ENCODE assay signal across 8 cellular contexts in genomic region chr14:23070262-23071129, GRCh38. TPM values are rescaled to one million over a fixed set of nuclear protein-coding genes. Genes with fewer than 3 reads are reported as not detected.
DNase-seq lines count a peak whose midpoint lies in the region; ATAC-seq and TF ChIP-seq lines count a peak whose summit lies in the region.

No MANE protein-coding gene starts in this region.

- no peak for TF ChIP-seq POLR2A in Peyer's patch (IDR thresholded peaks at IDR 0.05)

- H3K4ac ChIP-seq in trophoblast cell (ENCODE audit: low read depth, low read length): peak overlapping the region; percentile 12

- H2AK5ac ChIP-seq in trophoblast cell (ENCODE audit: low read length): peak overlapping the region; percentile 1

- WGBS in trophoblast cell (ENCODE audit: extremely low coverage, insufficient coverage, insufficient read length): 100% methylated on average over 1 of the region's 10 CpGs

- no peak overlapping the region for H3K23ac ChIP-seq in trophoblast cell (ENCODE audit: low read length)

- peak overlapping the region; percentile 36 for H4K91ac ChIP-seq in trophoblast cell (ENCODE audit: low read depth, low read length)

- H2AFZ ChIP-seq in DND-41 (ENCODE audit: low read depth, low read length) (no peak overlapping the region), trophoblast cell (ENCODE audit: insufficient read depth, low read length, poor library complexity) (no peak overlapping the region)

- no peak overlapping the region for H4K12ac ChIP-seq in trophoblast cell (ENCODE audit: low read depth, low read length)

- peak overlapping the region; percentile 73 to 75 for H3K4me3 ChIP-seq in DND-41 (ENCODE audit: low read depth in 1 of 2, low read length in 2 of 2)
- H3K4me3 ChIP-seq in Peyer's patch: peak overlapping the region; percentile 46 to 75 (median 64)
- H3K4me3 ChIP-seq in epithelial cell of esophagus (ENCODE audit: low read length): peak overlapping the region; percentile 92
- H3K4me3 ChIP-seq in trophoblast cell (ENCODE audit: low read depth, low read length): peak overlapping the region; percentile 63

- H4K20me1 ChIP-seq in DND-41 (ENCODE audit: insufficient read depth, low read length): peaks cover 38% of the 10 kb centered on the region

- peak overlapping the region; percentile 40 for H4K8ac ChIP-seq in trophoblast cell (ENCODE audit: low read depth, low read length)

- no peak for ATAC-seq in DND-41 (ENCODE audit: insufficient read depth, low read depth)
- no peak for ATAC-seq in activated CD4-positive, CD25-positive, alpha-beta regulatory T cell treated with anti-CD3 and anti-CD28 coated beads, Interleukin-2, amount 50 U/mL, for 24 hours

- H3K9ac ChIP-seq in DND-41 (ENCODE audit: low read depth, low read length) (peak overlapping the region; percentile 70), trophoblast cell (ENCODE audit: low read length) (peak overlapping the region; percentile 81)

- peak overlapping the region; percentile 22 for H3K14ac ChIP-seq in trophoblast cell (ENCODE audit: low read length)

- peaks cover 10% of the 10 kb centered on the region for H3K79me1 ChIP-seq in trophoblast cell (ENCODE audit: low read length)

- no peak overlapping the region for H3K18ac ChIP-seq in trophoblast cell (ENCODE audit: low read length)

- H3K27ac ChIP-seq in DND-41 (ENCODE audit: low read length) (peak overlapping the region; percentile 78), Peyer's patch (peak overlapping the region in 2 of 4 donors; percentile 62 to 68), trophoblast cell (ENCODE audit: low read depth, low read length) (peak overlapping the region; percentile 78)

- peaks cover 57% of the 10 kb centered on the region for H3K79me2 ChIP-seq in DND-41 (ENCODE audit: insufficient read depth, low read length)
- H3K79me2 ChIP-seq in trophoblast cell (ENCODE audit: control insufficient read depth, insufficient read depth, low read length, poor library complexity): peaks cover 14% of the 10 kb centered on the region

- H3K4me2 ChIP-seq in DND-41 (ENCODE audit: insufficient read depth, low read length) (peak overlapping the region; percentile 92), trophoblast cell (ENCODE audit: low read length) (peak overlapping the region; percentile 64)

- peaks cover 40% of the 10 kb centered on the region for H3K4me1 ChIP-seq in DND-41 (ENCODE audit: insufficient read depth, low read length)
- H3K4me1 ChIP-seq in Peyer's patch: peaks cover 0 to 34% (median 7%) of the 10 kb centered on the region in 4 donors
- H3K4me1 ChIP-seq in trophoblast cell (ENCODE audit: control insufficient read depth in 1 of 2, insufficient read depth in 2 of 2, low read length in 2 of 2): peaks cover 13% of the 10 kb centered on the region in 2 experiments

- peaks cover 66% of the 10 kb centered on the region for H3K36me3 ChIP-seq in DND-41 (ENCODE audit: insufficient read depth, low read length)
- H3K36me3 ChIP-seq in Peyer's patch: peaks cover 0 to 65% (median 2%) of the 10 kb centered on the region in 3 donors
- peaks cover 27 to 51% of the 10 kb centered on the region in 2 experiments for H3K36me3 ChIP-seq in trophoblast cell (ENCODE audit: control insufficient read depth in 1 of 2, insufficient read depth in 2 of 2, low read length in 2 of 2)

- DNase-seq in DND-41: no peak
- peak in 2 of 3 donors; percentile 12 to 24 for DNase-seq in Peyer's patch
- no peak for DNase-seq in epithelial cell of esophagus (ENCODE audit: low read depth)
- DNase-seq in trophoblast cell: peak in 1 of 2 donors; percentile 18
- DNase-seq in NCI-H2227 (lab: John Stamatoyannopoulos, UW; ENCODE audit: unreplicated experiment): no peak
- DNase-seq in NCI-H82 treated with DMSO at 0.1 percent for 48 hours (lab: John Stamatoyannopoulos, UW; ENCODE audit: unreplicated experiment): no peak
- no peak for DNase-seq in activated CD4-positive, alpha-beta T cell treated with anti-CD3 and anti-CD28 coated beads, Interleukin-2, amount 50 U/mL, for 48 hours

- no peaks in the 10 kb centered on the region for H3K9me3 ChIP-seq in DND-41 (ENCODE audit: insufficient read depth, low read length, severe bottlenecking)
- H3K9me3 ChIP-seq in Peyer's patch: no peaks in the 10 kb centered on the region
- H3K9me3 ChIP-seq in trophoblast cell (ENCODE audit: insufficient read depth, low read depth, low read length): no peaks in the 10 kb centered on the region

- TF ChIP-seq CTCF in DND-41 (IDR thresholded peaks at IDR 0.05; ENCODE audit: borderline replicate concordance, extremely low read depth, low read length, poor library complexity, severe bottlenecking) (no peak), Peyer's patch (IDR thresholded peaks at IDR 0.05) (no peak), epithelial cell of esophagus (IDR thresholded peaks at IDR 0.05; ENCODE audit: insufficient read depth, low read depth, low read length, missing control alignments) (no peak)

- H2BK5ac ChIP-seq in trophoblast cell (ENCODE audit: low read depth, low read length, poor library complexity): peak overlapping the region; percentile 23

- peak overlapping the region; percentile 16 for H2BK120ac ChIP-seq in trophoblast cell (ENCODE audit: insufficient read depth, low read length, poor library complexity)

- H3K27me3 ChIP-seq in DND-41 (ENCODE audit: insufficient read depth, low read length, poor library complexity) (no peaks in the 10 kb centered on the region), Peyer's patch (no peaks in the 10 kb centered on the region), trophoblast cell (ENCODE audit: insufficient read depth, low read length) (no peaks in the 10 kb centered on the region)

- H2BK12ac ChIP-seq in trophoblast cell (ENCODE audit: low read length): no peak overlapping the region

RNA-seq across cellular contexts. Expression of gene CDH24, which starts 13.2 kb away (rescaled TPM):
- 10 to 100 TPM in 1 of 4 donors, 1 to 10 TPM in 3; 1.1 to 12.4 (median 5.5) TPM for total RNA-seq in Peyer's patch
- 24.3 and 24.6 TPM in 2 replicates for polyA plus RNA-seq in trophoblast cell (2013)

RNA-seq across cellular contexts. Expression of gene ACIN1, which starts 24.4 kb away (rescaled TPM):
- 100 to 1,000 TPM; 130 to 281 (median 238) TPM for total RNA-seq in Peyer's patch
- polyA plus RNA-seq in trophoblast cell (2013): 136 and 142 TPM in 2 replicates

RNA-seq across cellular contexts. Expression of gene C14orf119, which starts 24.8 kb away (rescaled TPM):
- 10 to 100 TPM in 3 of 4 donors, 1 to 10 TPM in 1; 5.0 to 30.3 (median 18.8) TPM for total RNA-seq in Peyer's patch
- 40.8 and 43.3 TPM in 2 replicates for polyA plus RNA-seq in trophoblast cell (2013)

RNA-seq across cellular contexts. Expression of gene PSMB11, which starts 28.5 kb away (rescaled TPM):
- total RNA-seq in Peyer's patch: not detected
- polyA plus RNA-seq in trophoblast cell (2013): not detected in 2 replicates

RNA-seq across cellular contexts. Expression of gene CIROP, which starts 34.3 kb away (rescaled TPM):
- not detected for total RNA-seq in Peyer's patch
- polyA plus RNA-seq in trophoblast cell (2013): 0.01 and 0.03 TPM in 2 replicates

Comparison
In these comparisons a context has a peak if more than half of its experiments do, and no peak if none do; other contexts are left out.
1. DNase-seq: peak in Peyer's patch (2 of 3); none in DND-41 (single experiment), epithelial cell of esophagus (single experiment), NCI-H2227 (single experiment), NCI-H82 treated with DMSO at 0.1 percent for 48 hours (single experiment) and activated CD4-positive, alpha-beta T cell treated with anti-CD3 and anti-CD28 coated beads, Interleukin-2, amount 50 U/mL, for 48 hours (0 of 2).
2. Peak in every context shown above with its lines, with median percentiles within 50 percentile points of each other: H3K4me3 ChIP-seq.